In the genomic region with DNA sequence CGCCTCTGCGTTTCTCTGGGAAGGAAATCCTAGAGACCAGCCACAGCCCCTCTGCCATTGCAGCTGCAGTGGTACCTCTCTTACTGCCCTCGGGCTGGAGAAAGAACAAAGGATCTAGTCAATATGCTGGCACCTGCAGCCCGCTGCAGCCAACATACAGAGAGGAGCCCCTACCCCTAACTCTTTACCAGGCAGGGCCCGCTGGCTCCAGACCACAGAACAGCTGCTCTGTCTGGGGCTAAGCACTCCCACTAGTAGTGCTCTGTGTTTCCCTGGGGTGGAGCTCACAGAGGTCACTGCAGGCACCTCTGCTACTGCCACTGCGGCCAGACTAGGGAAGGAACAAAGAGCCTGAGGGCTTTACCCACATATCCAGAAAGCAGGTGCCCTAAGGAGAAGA, we compare ENCODE assay signal across 25 cellular contexts.
"Had no signal": no experiment of that assay in that cellular context is flagged by ENCODE, and none has a peak within 500 bp of the region (broad histone marks: within the 10 kb centered on the region; RNA-seq: fewer than 3 reads in every experiment).

No MANE protein-coding gene starts in this region.

- DNase-seq: activated B cell treated with CpG ODN at 0.5 μM for 24 hours; activated CD4-positive, alpha-beta T cell treated with anti-CD3 and anti-CD28 coated beads for 1 hour; activated CD4-positive, alpha-beta T cell treated with anti-CD3 and anti-CD28 coated beads, Interleukin-2, amount 10 ng/mL, durations not matched to agents 24 days and 14 days; activated CD4-positive, alpha-beta T cell treated with anti-CD3 and anti-CD28 coated beads, Interleukin-2, amount 50 U/mL, for 48 hours; activated CD8-positive, alpha-beta memory T cell treated with anti-CD3 and anti-CD28 coated beads, Interleukin-2, amount 10 ng/mL, durations not matched to agents 7 days and 5 days; activated effector memory CD4-positive, alpha-beta T cell treated with Interleukin-2 at 50 U/mL for 16 hours; activated naive CD4-positive, alpha-beta T cell treated with Interleukin-2 at 50 U/mL for 16 hours; activated naive CD8-positive, alpha-beta T cell treated with anti-CD3 and anti-CD28 coated beads, Interleukin-2, amount 50 U/mL, for 24 hours; activated T-cell treated with anti-CD3 and anti-CD28 coated beads, Interleukin-2, amount 50 U/mL, for 24 hours; amniotic stem cell; Karpas-422; NCI-H1105 treated with DMSO at 0.1 percent for 48 hours; NCI-H1436 treated with DMSO at 0.1 percent for 48 hours; NCI-H1930; NCI-H2171; NCI-H2227 treated with DMSO at 0.1 percent for 48 hours; NCI-H446 treated with DMSO at 0.1 percent for 48 hours; NCI-H774; RPMI8226 had no signal

- H3K36me3 ChIP-seq: ascending aorta had no signal

- H3K27ac ChIP-seq: ascending aorta, body of pancreas had no signal

- H3K27me3 ChIP-seq: ascending aorta, body of pancreas had no signal

- ATAC-seq: activated CD8-positive, alpha-beta memory T cell treated with anti-CD3 and anti-CD28 coated beads, Interleukin-2, amount 10 ng/mL, durations not matched to agents 7 days and 5 days; activated naive CD4-positive, alpha-beta T cell treated with anti-CD3 and anti-CD28 coated beads, Interleukin-2, amount 50 U/mL, for 72 hours; activated naive CD8-positive, alpha-beta T cell treated with anti-CD3 and anti-CD28 coated beads, Interleukin-2, amount 50 U/mL, for 24 hours; body of pancreas; K562; Panc1; Right ventricle myocardium inferior had no signal

- H3K4me3 ChIP-seq: ascending aorta, body of pancreas, K562 had no signal

- H3K4me1 ChIP-seq: ascending aorta, body of pancreas had no signal
